ENCODE assay signal across 12 cellular contexts in the genomic region with DNA sequence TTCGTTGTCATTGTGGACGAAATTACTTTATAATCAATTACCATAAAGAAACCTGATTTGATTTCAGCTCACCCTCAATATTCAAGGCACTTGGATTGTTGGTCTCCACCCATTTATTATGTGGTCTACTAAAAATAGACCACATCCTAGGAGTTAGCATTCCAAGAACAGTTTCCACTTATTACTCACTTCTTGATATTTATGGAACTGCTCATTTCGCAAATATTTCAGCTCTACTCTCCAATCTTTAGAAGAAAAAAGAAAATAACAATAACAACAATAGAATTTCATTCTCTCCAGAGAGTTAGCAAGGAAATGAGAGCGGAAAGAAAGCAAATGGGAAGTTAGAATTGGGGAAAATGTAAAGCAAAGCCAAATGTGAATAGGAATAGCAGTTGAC. TPM values are rescaled to one million over a fixed set of nuclear protein-coding genes. Genes with fewer than 3 reads are reported as not detected.
DNase-seq lines count a peak whose midpoint lies in the region; ATAC-seq, FAIRE-seq and TF ChIP-seq lines count a peak whose summit lies in the region.
"Had no signal": no experiment of that assay in that cellular context is flagged by ENCODE, and none has a peak within 500 bp of the region (broad histone marks: within the 10 kb centered on the region; RNA-seq: fewer than 3 reads in every experiment).

No MANE protein-coding gene starts in this region.

- H3K4me1 ChIP-seq in heart right ventricle (peaks cover 0 to 32% (median 16%) of the 10 kb centered on the region in 9 donors), right atrium auricular region (peaks cover 0 to 25% of the 10 kb centered on the region in 2 donors), right cardiac atrium (ENCODE audit: control insufficient read depth, insufficient read depth, low read length) (peaks cover 4% of the 10 kb centered on the region), transverse colon (peaks cover 0 to 21% (median 9%) of the 10 kb centered on the region in 4 donors)
- H3K4me1 ChIP-seq: parathyroid adenoma had no signal

- H3K27ac ChIP-seq in heart right ventricle (peak overlapping the region in 4 of 10 donors; percentile 2 to 55 (median 26)), right atrium auricular region (no peak overlapping the region), right cardiac atrium (ENCODE audit: low read length) (no peak overlapping the region), transverse colon (no peak overlapping the region)
- H3K27ac ChIP-seq: parathyroid adenoma had no signal

- H3K36me3 ChIP-seq in heart right ventricle (no peaks in the 10 kb centered on the region), right atrium auricular region (no peaks in the 10 kb centered on the region), transverse colon (no peaks in the 10 kb centered on the region)

- intact Hi-C loops in heart right ventricle (cut with DNase I) (loop anchor here in 3 of 10 donors (10.0 kb wide), 2 partner anchors 108 to 308 kb away; no protein-coding TSS in a partner anchor), right cardiac atrium (cut with DNase I) (no loop called here), transverse colon (cut with DNase I; ENCODE audit: low total_unique reads) (no loop called here)

- TF ChIP-seq EP300 in transverse colon (IDR thresholded peaks at IDR 0.05; ENCODE audit: low read depth), result no peak

- ATAC-seq in heart right ventricle (peak in 5 of 8 donors; percentile 45 to 59 (median 50)), right cardiac atrium (peak; percentile 45 to 48)

- H3K4me3 ChIP-seq in heart right ventricle (no peak overlapping the region), right atrium auricular region (no peak overlapping the region), astrocyte of the cerebellum (ENCODE audit: low read depth, low read length) (no peak overlapping the region), right cardiac atrium (ENCODE audit: low read length) (no peak overlapping the region), transverse colon (no peak overlapping the region)

- in situ Hi-C loops in astrocyte of the cerebellum (cut with HindIII; ENCODE audit: low sequenced_read_pairs) (no loop called here), transverse colon (cut with MboI; ENCODE audit: low pct_ligation_motif_present in 1 of 4, low pct_unique_long_range_greater_than_20kb in 1 of 4, low sequenced_read_pairs in 3 of 4) (no loop called here)

- TF ChIP-seq CTCF in heart right ventricle (IDR thresholded peaks at IDR 0.05), result no peak
- no peak for TF ChIP-seq CTCF in right atrium auricular region (IDR thresholded peaks at IDR 0.05)
- TF ChIP-seq CTCF in astrocyte of the cerebellum (IDR thresholded peaks at IDR 0.05; ENCODE audit: low read depth, low read length, missing control alignments), result no peak
- no peak for TF ChIP-seq CTCF in transverse colon (IDR thresholded peaks at IDR 0.05)

- WGBS in heart right ventricle, 2 donors, result 52 to 60% methylated on average over 4 of the region's 4 CpGs
- WGBS in right cardiac atrium, result 49% methylated on average over 4 of the region's 4 CpGs
- WGBS in transverse colon (ENCODE audit: low coverage in 1 of 2), 2 donors, result 59 to 76% methylated on average over 4 of the region's 4 CpGs

- no peaks in the 10 kb centered on the region for H3K27me3 ChIP-seq in heart right ventricle
- no peaks in the 10 kb centered on the region for H3K27me3 ChIP-seq in right atrium auricular region
- no peaks in the 10 kb centered on the region for H3K27me3 ChIP-seq in right cardiac atrium (ENCODE audit: control insufficient read depth, insufficient read depth)
- H3K27me3 ChIP-seq in transverse colon, result no peaks in the 10 kb centered on the region

- H3K9me3 ChIP-seq in heart right ventricle, result no peaks in the 10 kb centered on the region
- H3K9me3 ChIP-seq in right atrium auricular region, result no peaks in the 10 kb centered on the region
- no peaks in the 10 kb centered on the region for H3K9me3 ChIP-seq in right cardiac atrium (ENCODE audit: control insufficient read depth, low read length)
- H3K9me3 ChIP-seq in transverse colon, result no peaks in the 10 kb centered on the region

- FAIRE-seq in urothelium cell line (lab: Jason Lieb, UNC), result no peak
- FAIRE-seq: islet of Langerhans had no signal

- DNase-seq in heart right ventricle (no peak), right atrium auricular region (ENCODE audit: low spot score) (no peak), astrocyte of the cerebellum (ENCODE audit: low read depth) (peak; percentile 72), right cardiac atrium (no peak), urothelium cell line (ENCODE audit: low spot score) (peak; percentile 32), NCI-H2081 treated with DMSO at 0.1 percent for 48 hours (lab: John Stamatoyannopoulos, UW) (no peak), inferior parietal cortex (ENCODE audit: extremely low spot score) (no peak), transverse colon (no peak)
- DNase-seq: activated CD8-positive, alpha-beta memory T cell treated with anti-CD3 and anti-CD28 coated beads, Interleukin-2, amount 50 U/mL, for 4 hours; NCI-H446 had no signal

- no peak for TF ChIP-seq POLR2A in transverse colon (IDR thresholded peaks at IDR 0.05)

RNA-seq across cellular contexts. Expression of a gene that starts 26.2 kb away (rescaled TPM):
- total RNA-seq in heart right ventricle (10 to 100 TPM; 34.7 to 60.2 (median 46.2) TPM), right atrium auricular region (10 to 100 TPM; 25.6 to 32.4 TPM), right cardiac atrium (10 to 100 TPM; 46.4 to 51.6 (median 49.0) TPM), transverse colon (10 to 100 TPM; 26.6 to 60.8 (median 38.0) TPM)
- polyA plus RNA-seq in heart right ventricle (10 to 100 TPM; 23.2 to 47.6 TPM), right cardiac atrium (44.4 TPM)

Comparison
In these comparisons a context has a peak if more than half of its experiments do, and no peak if none do; other contexts are left out.
1. DNase-seq: peak in astrocyte of the cerebellum (single experiment) and urothelium cell line (single experiment); none in heart right ventricle (0 of 2), right atrium auricular region (single experiment), right cardiac atrium (0 of 3), NCI-H2081 treated with DMSO at 0.1 percent for 48 hours (single experiment), inferior parietal cortex (single experiment) and transverse colon (single experiment).